8 cellular contexts compared by ENCODE assay signal in genomic region chr12:113422030-113422900, GRCh38. TPM values are rescaled to one million over a fixed set of nuclear protein-coding genes. Genes with fewer than 3 reads are reported as not detected.
A peak's percentile ranks its signal among the peaks of the same experiment; 100 is the strongest.
DNase-seq lines count a peak whose midpoint lies in the region; ATAC-seq and TF ChIP-seq lines count a peak whose summit lies in the region.

A gene with protein sequence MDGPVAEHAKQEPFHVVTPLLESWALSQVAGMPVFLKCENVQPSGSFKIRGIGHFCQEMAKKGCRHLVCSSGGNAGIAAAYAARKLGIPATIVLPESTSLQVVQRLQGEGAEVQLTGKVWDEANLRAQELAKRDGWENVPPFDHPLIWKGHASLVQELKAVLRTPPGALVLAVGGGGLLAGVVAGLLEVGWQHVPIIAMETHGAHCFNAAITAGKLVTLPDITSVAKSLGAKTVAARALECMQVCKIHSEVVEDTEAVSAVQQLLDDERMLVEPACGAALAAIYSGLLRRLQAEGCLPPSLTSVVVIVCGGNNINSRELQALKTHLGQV (plus strand): TSS chr12:113422380. CDS start chr12:113427983, 5,603 bp downstream.

- intact Hi-C loops in activated T-helper 1 cell treated with anti-CD3 and anti-CD28 coated beads, Interleukin-12 subunit alpha, Interleukin-12 subunit beta, Interleukin-2, Interleukin-4 antibody, amounts not matched to agents 30 ng/mL and 10 ng/mL and 1 ng/mL, durations not matched to agents 14 hours and 24 hours and 36 hours (cut with micrococcal nuclease): loop anchor here (1.0 to 10.0 kb wide), 3 partner anchors 63 to 377 kb away; partner anchors contain the start of genes PLBD2 and SLC8B1
- intact Hi-C loops in Right ventricle myocardium inferior (cut with DNase I): no loop called here

- H4K20me1 ChIP-seq in BLaER1 treated with 17β-estradiol and CSF1 and Interleukin-3, amounts not matched to agents 10 nM and 100 nM: no peaks in the 10 kb centered on the region; a peak in 1 of 22 replicates

- no peak for TF ChIP-seq CTCF in osteocyte (IDR thresholded peaks at IDR 0.05)

- H3K27ac ChIP-seq in BLaER1 treated with 17β-estradiol and CSF1 and Interleukin-3, amounts not matched to agents 10 nM and 100 nM: peak within 1 kb of the TSS; percentile 21 to 86 (median 76); a peak in 19 of 22 replicates

- H3K27me3 ChIP-seq in BLaER1 treated with 17β-estradiol and CSF1 and Interleukin-3, amounts not matched to agents 10 nM and 100 nM: peaks cover 8 to 17% (median 9%) of the 10 kb centered on the region in 11 experiments

- peak within 1 kb of the TSS in 8 of 10 experiments; percentile 28 to 68 (median 56); a peak in 14 of 20 replicates for H3K4me3 ChIP-seq in BLaER1 treated with 17β-estradiol and CSF1 and Interleukin-3, amounts not matched to agents 10 nM and 100 nM

- no peaks in the 10 kb centered on the region for H3K36me3 ChIP-seq in BLaER1 treated with 17β-estradiol and CSF1 and Interleukin-3, amounts not matched to agents 10 nM and 100 nM

- H3K4me1 ChIP-seq in BLaER1 treated with 17β-estradiol and CSF1 and Interleukin-3, amounts not matched to agents 10 nM and 100 nM: peaks cover 14 to 70% (median 25%) of the 10 kb centered on the region in 10 experiments

- H3K4me3 Mint-ChIP-seq in activated T-helper 1 cell treated with anti-CD3 and anti-CD28 coated beads, Interleukin-12 subunit alpha, Interleukin-12 subunit beta, Interleukin-2, Interleukin-4 antibody, amounts not matched to agents 30 ng/mL and 10 ng/mL and 1 ng/mL, durations not matched to agents 14 hours and 24 hours and 36 hours: peak within 1 kb of the TSS; percentile 81
- peak within 1 kb of the TSS; percentile 97 for H3K4me3 Mint-ChIP-seq in osteocyte (ENCODE audit: unreplicated experiment)

- no peaks in the 10 kb centered on the region for H3K9me3 Mint-ChIP-seq in activated T-helper 1 cell treated with anti-CD3 and anti-CD28 coated beads, Interleukin-12 subunit alpha, Interleukin-12 subunit beta, Interleukin-2, Interleukin-4 antibody, amounts not matched to agents 30 ng/mL and 10 ng/mL and 1 ng/mL, durations not matched to agents 14 hours and 24 hours and 36 hours
- H3K9me3 Mint-ChIP-seq in osteocyte (ENCODE audit: unreplicated experiment): no peaks in the 10 kb centered on the region

- H3K9me3 ChIP-seq in BLaER1 treated with 17β-estradiol and CSF1 and Interleukin-3, amounts not matched to agents 10 nM and 100 nM (replicated peaks in 1 of 11): no peaks in the 10 kb centered on the region

- peak; percentile 95 for ATAC-seq in GM18868 (IDR thresholded peaks at IDR 0.05; ENCODE audit: unreplicated experiment)
- peak; percentile 90 for ATAC-seq in HG02981 (IDR thresholded peaks at IDR 0.05; ENCODE audit: unreplicated experiment)
- ATAC-seq in Right ventricle myocardium inferior: peak; percentile 87

- H3K27ac Mint-ChIP-seq in activated T-helper 1 cell treated with anti-CD3 and anti-CD28 coated beads, Interleukin-12 subunit alpha, Interleukin-12 subunit beta, Interleukin-2, Interleukin-4 antibody, amounts not matched to agents 30 ng/mL and 10 ng/mL and 1 ng/mL, durations not matched to agents 14 hours and 24 hours and 36 hours: peak within 1 kb of the TSS; percentile 79
- H3K27ac Mint-ChIP-seq in osteocyte (ENCODE audit: unreplicated experiment): peak within 1 kb of the TSS; percentile 100

- peak within 1 kb of the TSS; percentile 15 to 91 (median 68); a peak in 18 of 22 replicates for H3K9ac ChIP-seq in BLaER1 treated with 17β-estradiol and CSF1 and Interleukin-3, amounts not matched to agents 10 nM and 100 nM

- H3K36me3 Mint-ChIP-seq in activated T-helper 1 cell treated with anti-CD3 and anti-CD28 coated beads, Interleukin-12 subunit alpha, Interleukin-12 subunit beta, Interleukin-2, Interleukin-4 antibody, amounts not matched to agents 30 ng/mL and 10 ng/mL and 1 ng/mL, durations not matched to agents 14 hours and 24 hours and 36 hours (ENCODE audit: low read depth): no peaks in the 10 kb centered on the region
- H3K36me3 Mint-ChIP-seq in osteocyte (ENCODE audit: unreplicated experiment): no peaks in the 10 kb centered on the region

- H3K4me2 ChIP-seq in BLaER1 treated with 17β-estradiol and CSF1 and Interleukin-3, amounts not matched to agents 10 nM and 100 nM: peak within 1 kb of the TSS; percentile 54 to 99 (median 81)

- peak; percentile 72 for DNase-seq in NCI-H2227 (lab: John Stamatoyannopoulos, UW; ENCODE audit: unreplicated experiment)
- DNase-seq in activated T-helper 1 cell treated with anti-CD3 and anti-CD28 coated beads, Interleukin-12 subunit alpha, Interleukin-12 subunit beta, Interleukin-2, Interleukin-4 antibody, amounts not matched to agents 30 ng/mL and 10 ng/mL and 1 ng/mL, durations not matched to agents 14 hours and 24 hours and 36 hours (ENCODE audit: low spot score): peak; percentile 17
- peak; percentile 74 for DNase-seq in Right ventricle myocardium inferior (ENCODE audit: missing footprints)
- DNase-seq in osteocyte (ENCODE audit: extremely low spot score, unreplicated experiment): peak; percentile 90
- DNase-seq in NCI-H2171 (lab: John Stamatoyannopoulos, UW): no peak

- H3K27me3 Mint-ChIP-seq in activated T-helper 1 cell treated with anti-CD3 and anti-CD28 coated beads, Interleukin-12 subunit alpha, Interleukin-12 subunit beta, Interleukin-2, Interleukin-4 antibody, amounts not matched to agents 30 ng/mL and 10 ng/mL and 1 ng/mL, durations not matched to agents 14 hours and 24 hours and 36 hours (ENCODE audit: insufficient read depth): peaks cover 4% of the 10 kb centered on the region
- H3K27me3 Mint-ChIP-seq in osteocyte (ENCODE audit: unreplicated experiment): peaks cover 2% of the 10 kb centered on the region

- H3K4me1 Mint-ChIP-seq in activated T-helper 1 cell treated with anti-CD3 and anti-CD28 coated beads, Interleukin-12 subunit alpha, Interleukin-12 subunit beta, Interleukin-2, Interleukin-4 antibody, amounts not matched to agents 30 ng/mL and 10 ng/mL and 1 ng/mL, durations not matched to agents 14 hours and 24 hours and 36 hours (ENCODE audit: low read depth): peaks cover 11% of the 10 kb centered on the region
- peaks cover 17% of the 10 kb centered on the region for H3K4me1 Mint-ChIP-seq in osteocyte (ENCODE audit: unreplicated experiment)

RNA-seq across cellular contexts. Expression of the gene that starts here (rescaled TPM):
- 0.52 and 0.54 TPM in 2 replicates for total RNA-seq in activated T-helper 1 cell treated with anti-CD3 and anti-CD28 coated beads, Interleukin-12 subunit alpha, Interleukin-12 subunit beta, Interleukin-2, Interleukin-4 antibody, amounts not matched to agents 30 ng/mL and 10 ng/mL and 1 ng/mL, durations not matched to agents 14 hours and 24 hours and 36 hours
- total RNA-seq in Right ventricle myocardium inferior (8.5 TPM), osteocyte (4.4 and 6.2 TPM in 2 replicates)

Comparison
In these comparisons a context has a peak if more than half of its experiments do, and no peak if none do; other contexts are left out.
1. Peak in DNase-seq in activated T-helper 1 cell treated with anti-CD3 and anti-CD28 coated beads, Interleukin-12 subunit alpha, Interleukin-12 subunit beta, Interleukin-2, Interleukin-4 antibody, amounts not matched to agents 30 ng/mL and 10 ng/mL and 1 ng/mL, durations not matched to agents 14 hours and 24 hours and 36 hours; RNA of the gene not detected or under 1 TPM.